In the genomic region with DNA sequence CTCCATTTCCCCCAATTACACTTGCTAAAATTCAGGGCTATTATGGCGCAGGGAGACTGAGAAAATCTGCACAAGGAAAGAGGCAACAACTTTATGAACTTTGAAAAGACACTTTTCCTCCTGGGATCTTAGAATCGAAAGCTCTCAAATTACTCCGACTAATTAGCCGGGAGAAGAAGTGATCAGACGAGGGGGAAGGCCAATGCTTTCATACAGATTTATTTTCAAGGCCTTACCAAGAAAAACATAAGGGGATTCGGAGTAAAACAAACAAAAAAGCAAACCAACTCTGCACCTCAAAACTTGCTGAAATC, we compare ENCODE assay signal across 9 cellular contexts. TPM values are rescaled to one million over a fixed set of nuclear protein-coding genes. Genes with fewer than 3 reads are reported as not detected.
A peak's percentile ranks its signal among the peaks of the same experiment; 100 is the strongest.
DNase-seq lines count a peak whose midpoint lies in the region; ATAC-seq, FAIRE-seq and TF ChIP-seq lines count a peak whose summit lies in the region.
"Had no signal": no experiment of that assay in that cellular context is flagged by ENCODE, and none has a peak within 500 bp of the region (broad histone marks: within the 10 kb centered on the region; RNA-seq: fewer than 3 reads in every experiment).

No MANE protein-coding gene starts in this region.

- H3K36me3 Mint-ChIP-seq in Calu3 (ENCODE audit: insufficient read depth, unreplicated experiment) = peaks cover 15% of the 10 kb centered on the region
- no peaks in the 10 kb centered on the region for H3K36me3 Mint-ChIP-seq in chondrocyte (ENCODE audit: low read depth)
- H3K36me3 Mint-ChIP-seq in nephron progenitor cell (ENCODE audit: low read depth) = no peaks in the 10 kb centered on the region

- H3K4me3 Mint-ChIP-seq in Calu3 (ENCODE audit: low read depth, unreplicated experiment) (peak overlapping the region; percentile 82), chondrocyte (ENCODE audit: unreplicated experiment) (peak overlapping the region; percentile 27), nephron progenitor cell (peak overlapping the region; percentile 70)

- no peak for FAIRE-seq in H54 (lab: Jason Lieb, UNC)
- FAIRE-seq: pancreas had no signal

- no peak for TF ChIP-seq CTCF in Calu3 (IDR thresholded peaks at IDR 0.05; ENCODE audit: unreplicated experiment)
- no peak for TF ChIP-seq CTCF in chondrocyte (IDR thresholded peaks at IDR 0.05)
- TF ChIP-seq CTCF in nephron progenitor cell (IDR thresholded peaks at IDR 0.05) = no peak

- intact Hi-C loops in Calu3 (cut with micrococcal nuclease; ENCODE audit: unreplicated experiment) = no loop called here

- CTCF ChIA-PET in Calu3 (lab: Charles Lee) = interaction anchor here (0.9 kb wide), 1 partner anchor 514 kb away, joined by 3 read pairs; no protein-coding TSS in a partner anchor

- H3K27me3 Mint-ChIP-seq in Calu3 (ENCODE audit: unreplicated experiment) (peaks cover 80% of the 10 kb centered on the region), chondrocyte (ENCODE audit: low read depth) (peaks cover 71% of the 10 kb centered on the region), nephron progenitor cell (ENCODE audit: low read depth, poor library complexity) (no peaks in the 10 kb centered on the region)

- ATAC-seq in HG03469 (IDR thresholded peaks at IDR 0.05; ENCODE audit: unreplicated experiment) = no peak

- BruUV-seq in Calu3 (replicated peaks; lab: Mats Ljungman, UMichigan) = no TSS peak

- H3K4me1 Mint-ChIP-seq in Calu3 (ENCODE audit: low read depth, unreplicated experiment) (peaks cover 31% of the 10 kb centered on the region), chondrocyte (ENCODE audit: low read depth) (peaks cover 25% of the 10 kb centered on the region), nephron progenitor cell (peaks cover 44% of the 10 kb centered on the region)

- H3K27ac Mint-ChIP-seq in Calu3 (ENCODE audit: unreplicated experiment) (no peak overlapping the region), chondrocyte (ENCODE audit: unreplicated experiment) (no peak overlapping the region), nephron progenitor cell (no peak overlapping the region)

- TF ChIP-seq POLR2A in H54 (IDR thresholded peaks at IDR 0.05; ENCODE audit: low read depth, low read length) = no peak

- no peaks in the 10 kb centered on the region for H3K9me3 Mint-ChIP-seq in Calu3 (ENCODE audit: low read depth, unreplicated experiment)
- H3K9me3 Mint-ChIP-seq in chondrocyte (ENCODE audit: low read depth) = no peaks in the 10 kb centered on the region
- peaks cover 5% of the 10 kb centered on the region for H3K9me3 Mint-ChIP-seq in nephron progenitor cell

- no peak for DNase-seq in Calu3
- peak; percentile 37 for DNase-seq in M059J (ENCODE audit: low read depth)
- DNase-seq in chondrocyte (ENCODE audit: low spot score) = no peak
- DNase-seq in nephron progenitor cell = no peak
- DNase-seq in H54 (ENCODE audit: insufficient read length, low spot score) = no peak
- no peak for DNase-seq in GDM1 (lab: John Stamatoyannopoulos, UW)
- DNase-seq: activated CD4-positive, CD25-positive, alpha-beta regulatory T cell treated with anti-CD3 and anti-CD28 coated beads, Interleukin-2, amount 50 U/mL, for 72 hours had no signal

RNA-seq across cellular contexts. Expression of gene PAX6, which starts 1.6 kb away (rescaled TPM):
- total RNA-seq in Calu3 (2022) (0.24 and 0.87 TPM in 2 replicates), chondrocyte (not detected in 3 replicates)
- total RNA-seq in M059J (2014; rRNA removed; shearing (Covaris generic)) = 30.6 and 36.2 TPM in 2 replicates

Comparison
In these comparisons a context has a peak if more than half of its experiments do, and no peak if none do; other contexts are left out.
1. H3K4me3 Mint-ChIP-seq: peak in every context shown above with its lines; median percentile 82 in Calu3; 70 in nephron progenitor cell; 27 in chondrocyte.
2. RNA of gene PAX6, which starts 1.6 kb away (total RNA-seq): 30.6 to 36.2 TPM in M059J; 0.24 to 0.87 TPM in Calu3 and not detected in chondrocyte; every median in the first group is over 10 times any median in the second.